ENCODE assay signal across 17 cellular contexts in genomic region chr7:38615665-38616064, GRCh38.
"Had no signal": no experiment of that assay in that cellular context is flagged by ENCODE, and none has a peak within 500 bp of the region (broad histone marks: within the 10 kb centered on the region; RNA-seq: fewer than 3 reads in every experiment).

No MANE protein-coding gene starts in this region.

- DNase-seq: effector memory CD4-positive, alpha-beta T cell; heart left ventricle; hippocampal formation; left colon; left ventricle myocardium superior; mesenchymal stem cell; midbrain; nephron progenitor cell; psoas muscle; retina; right lobe of liver; stimulated activated CD4-positive, alpha-beta T cell treated with anti-CD3 and anti-CD28 coated beads, Interleukin-4, amount 100 ng/mL, for 1 hour; stimulated activated CD8-positive, alpha-beta memory T cell treated with anti-CD3 and anti-CD28 coated beads, Interleukin-4, amount 100 ng/mL, for 48 hours; stimulated activated naive CD4-positive, alpha-beta T cell; stomach; transverse colon had no signal

- H3K4me3 Mint-ChIP-seq: nephron progenitor cell had no signal

- H3K27ac Mint-ChIP-seq: nephron progenitor cell had no signal

- ATAC-seq: esophagus mucosa, heart left ventricle, left colon, left ventricle myocardium superior, psoas muscle, right lobe of liver had no signal

- H3K9me3 Mint-ChIP-seq: nephron progenitor cell had no signal

- H3K4me1 Mint-ChIP-seq: nephron progenitor cell had no signal
